Comparison of ENCODE assay signal across 1 cellular context in genomic region chr15:80152896-80153876, GRCh38.
TF ChIP-seq lines count a peak whose summit lies in the region.

FAH (plus strand) TSS chr15:80152999; CDS start chr15:80153055, 56 bp downstream.

TF ChIP-seq in HepG2, 621 proteins besides CTCF, POLR2A, EP300 and RAD21 (continued from another document and continues in another):
- TF ChIP-seq SNAPC4 (CRISPR knock-in tag; IDR thresholded peaks at IDR 0.05) (0 out of 2 replicates have a peak, but pooled peaks have one; percentile 69), ZNF703 (CRISPR knock-in tag; IDR thresholded peaks at IDR 0.05; ENCODE audit: borderline replicate concordance) (0 out of 2 replicates have a peak, but pooled peaks have one; percentile 36), ZBTB34 (CRISPR knock-in tag; IDR thresholded peaks at IDR 0.05) (0 out of 2 replicates have a peak, but pooled peaks have one; percentile 10), SP140L (CRISPR knock-in tag; IDR thresholded peaks at IDR 0.05; ENCODE audit: borderline replicate concordance) (no peak), SRSF9 (IDR thresholded peaks at IDR 0.05; ENCODE audit: borderline replicate concordance, insufficient read depth, low read depth, low read length, poor library complexity, severe bottlenecking) (no peak), ETS1 (CRISPR knock-in tag; IDR thresholded peaks at IDR 0.05) (no peak), SALL1 (CRISPR knock-in tag; IDR thresholded peaks at IDR 0.05) (peak; percentile 42; the same call in 1 of the 2 replicates), CHD4 (IDR thresholded peaks at IDR 0.05; ENCODE audit: borderline replicate concordance, low read length) (no peak), TIGD3 (CRISPR knock-in tag; IDR thresholded peaks at IDR 0.05; ENCODE audit: borderline replicate concordance) (no peak), CSRNP1 (CRISPR knock-in tag; IDR thresholded peaks at IDR 0.05) (0 out of 2 replicates have a peak, but pooled peaks have one; percentile 18), ZNF33A (CRISPR knock-in tag; IDR thresholded peaks at IDR 0.05; ENCODE audit: borderline replicate concordance) (no peak), ZNF3 (CRISPR knock-in tag; IDR thresholded peaks at IDR 0.05) (no peak), TRIM22 (IDR thresholded peaks at IDR 0.05) (no peak), ZFP36L1 (CRISPR knock-in tag; IDR thresholded peaks at IDR 0.05) (no peak), ZBTB21 (CRISPR knock-in tag; IDR thresholded peaks at IDR 0.05) (no peak), ZSCAN31 (CRISPR knock-in tag; IDR thresholded peaks at IDR 0.05; ENCODE audit: low read depth) (no peak; the same call in 1 of the 2 replicates), ZNF670 (CRISPR knock-in tag; IDR thresholded peaks at IDR 0.05; ENCODE audit: borderline replicate concordance) (no peak), MIXL1 (CRISPR knock-in tag; IDR thresholded peaks at IDR 0.05) (no peak), KLF15 (CRISPR knock-in tag; IDR thresholded peaks at IDR 0.05; ENCODE audit: borderline replicate concordance) (0 out of 2 replicates have a peak, but pooled peaks have one; percentile 36), ZNF331 (CRISPR knock-in tag; IDR thresholded peaks at IDR 0.05) (no peak; the same call in 1 of the 2 replicates), STAT6 (CRISPR knock-in tag; IDR thresholded peaks at IDR 0.05; ENCODE audit: borderline replicate concordance) (no peak), ZNF552 (CRISPR knock-in tag; IDR thresholded peaks at IDR 0.05; ENCODE audit: borderline replicate concordance) (no peak), KAT8 (CRISPR knock-in tag; IDR thresholded peaks at IDR 0.05) (no peak; the same call in 1 of the 2 replicates), PHF5A (CRISPR knock-in tag; IDR thresholded peaks at IDR 0.05; ENCODE audit: low read depth, unreplicated experiment) (no peak), ZNF615 (CRISPR knock-in tag; IDR thresholded peaks at IDR 0.05; ENCODE audit: borderline replicate concordance) (0 out of 2 replicates have a peak, but pooled peaks have one; percentile 66), GPN1 (CRISPR knock-in tag; IDR thresholded peaks at IDR 0.05; ENCODE audit: borderline replicate concordance) (no peak), ZC3H13 (CRISPR knock-in tag; IDR thresholded peaks at IDR 0.05) (no peak), TARDBP (CRISPR knock-in tag; IDR thresholded peaks at IDR 0.05) (peak; percentile 69; the same call in 1 of the 2 replicates), ZNF792 (CRISPR knock-in tag; IDR thresholded peaks at IDR 0.05) (no peak), NFIC (IDR thresholded peaks at IDR 0.05; ENCODE audit: low read length) (no peak), ZNF660 (CRISPR knock-in tag; IDR thresholded peaks at IDR 0.05; ENCODE audit: borderline replicate concordance, low read depth) (no peak), RNF2 (conservative IDR thresholded peaks at IDR 0.05; ENCODE audit: low read depth) (no peak), HDAC2 (CRISPR knock-in tag; IDR thresholded peaks at IDR 0.05) (no peak; the same call in 1 of the 2 replicates), ZMAT5 (CRISPR knock-in tag; IDR thresholded peaks at IDR 0.05; ENCODE audit: borderline replicate concordance, low read depth) (no peak), REST (IDR thresholded peaks at IDR 0.05; ENCODE audit: borderline replicate concordance in 1 of 2, low read depth in 1 of 2, low read length in 2 of 2) (no peak), ZNF264 (CRISPR knock-in tag; IDR thresholded peaks at IDR 0.05) (no peak), ZNF558 (CRISPR knock-in tag; IDR thresholded peaks at IDR 0.05; ENCODE audit: borderline replicate concordance) (no peak), SMC3 (IDR thresholded peaks at IDR 0.05; ENCODE audit: low read length) (no peak), NKX3-1 (CRISPR knock-in tag; IDR thresholded peaks at IDR 0.05) (no peak)
